9 cellular contexts compared by ENCODE assay signal in the genomic region with DNA sequence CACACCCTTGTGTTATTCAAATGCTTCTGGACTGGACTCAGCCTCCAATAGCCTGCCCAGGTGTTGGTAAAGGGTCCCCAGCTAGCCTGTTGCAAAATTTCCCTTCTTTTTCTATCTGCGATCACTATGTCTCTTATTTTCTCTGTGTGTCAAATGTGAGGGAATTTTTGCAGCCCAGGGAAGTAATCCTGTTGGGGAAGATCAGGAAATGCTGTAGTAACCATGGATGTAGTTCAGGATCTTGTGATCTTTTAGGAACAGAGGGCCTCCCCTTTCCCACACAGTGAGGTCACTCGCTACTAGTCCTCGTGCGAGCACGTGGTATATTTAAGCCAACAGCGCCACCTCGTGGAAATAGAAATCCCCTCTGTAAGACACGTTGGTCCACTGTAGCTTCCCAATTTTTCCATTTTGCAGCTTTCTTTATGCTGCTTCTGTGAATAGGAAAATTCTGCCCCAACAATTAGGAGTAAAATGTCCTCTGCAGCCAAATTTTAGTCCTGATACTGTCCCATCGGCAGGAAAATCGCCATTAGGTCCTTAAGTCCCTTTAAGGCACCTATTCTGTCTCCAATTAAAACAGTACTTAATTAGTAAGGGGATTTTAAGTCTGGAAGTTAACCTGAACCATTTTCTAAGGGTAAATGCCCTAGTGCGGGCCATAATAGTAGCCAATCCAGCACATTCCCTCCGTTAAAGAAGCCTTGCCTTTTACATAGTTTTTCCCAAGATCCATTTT. TPM values are rescaled to one million over a fixed set of nuclear protein-coding genes. Genes with fewer than 3 reads are reported as not detected.
DNase-seq lines count a peak whose midpoint lies in the region; ATAC-seq, FAIRE-seq and TF ChIP-seq lines count a peak whose summit lies in the region.
"Had no signal": no experiment of that assay in that cellular context is flagged by ENCODE, and none has a peak within 500 bp of the region (broad histone marks: within the 10 kb centered on the region; RNA-seq: fewer than 3 reads in every experiment).

No MANE protein-coding gene starts in this region.

- TF ChIP-seq RAD21 in K562 (CRISPR knock-in tag; conservative IDR thresholded peaks at IDR 0.05 in 1 of 2, IDR thresholded peaks at IDR 0.05 in 1 of 2) = peak; percentile 96 to 97

- peak; percentile 90 for FAIRE-seq in K562 (lab: Jason Lieb, UNC)

- peaks cover 12 to 43% (median 28%) of the 10 kb centered on the region in 3 donors for H3K9me3 Mint-ChIP-seq in T-cell

- H3K27ac ChIP-seq in DOHH2 (ENCODE audit: low read depth, low read length) (no peak overlapping the region), KMS-11 (peak overlapping the region; percentile 8; the same call in 1 of the 2 replicates), K562 (ENCODE audit: extremely low read depth, low read depth, low read length) (peak overlapping the region; percentile 61; the same call in 2 of the 3 replicates)

- TF ChIP-seq POLR2A in K562 (conservative IDR thresholded peaks at IDR 0.05) = no peak

- H2AFZ ChIP-seq in KMS-11 (ENCODE audit: low read depth) (peak overlapping the region; percentile 31; the same call in 1 of the 2 replicates), K562 (ENCODE audit: low read depth, low read length) (peak overlapping the region; percentile 96)

- TF ChIP-seq CTCF in DOHH2 (IDR thresholded peaks at IDR 0.05; ENCODE audit: low read depth, low read length, poor library complexity, severe bottlenecking) (peak; percentile 83), KMS-11 (conservative IDR thresholded peaks at IDR 0.05; ENCODE audit: low read depth, low read length) (peak; percentile 98), K562 (IDR thresholded peaks at IDR 0.05 in 2 of 3, conservative IDR thresholded peaks at IDR 0.05 in 1 of 3; ENCODE audit: insufficient read depth in 2 of 3, low read depth in 1 of 3, low read length in 3 of 3) (peak; percentile 78 to 96 (median 83))

- in situ Hi-C loops in K562 (cut with MboI) = loop anchor here (5.0 to 25.0 kb wide), 3 partner anchors 497 to 807 kb away; a partner anchor contains a TSS

- H3K27me3 Mint-ChIP-seq in T-cell = peaks cover 0 to 4% of the 10 kb centered on the region in 2 donors

- peak in 2 of 4 experiments; percentile 57 to 58 for ATAC-seq in T-cell (replicated peaks in 1 of 4)
- peak; percentile 89 for ATAC-seq in K562
- no peak for ATAC-seq in stimulated activated naive CD8-positive, alpha-beta T cell treated with anti-CD3 and anti-CD28 coated beads, Interleukin-15, Interleukin-2, amounts not matched to agents 100 U/mL and 50 U/mL, for 24 hours
- ATAC-seq in GM18511 (IDR thresholded peaks at IDR 0.05; ENCODE audit: unreplicated experiment) = no peak
- ATAC-seq in HG03108 (IDR thresholded peaks at IDR 0.05; ENCODE audit: unreplicated experiment) = no peak

- POLR2A ChIA-PET in T-cell (lab: Charles Lee) (no interaction called here), K562 (lab: Yijun Ruan, JAX) (interaction anchor here (0.6 to 1.5 kb wide), 6 partner anchors 31 to 610 kb away, joined by 3 to 5 read pairs (median 3); no protein-coding TSS in a partner anchor)

- H3F3A ChIP-seq in DOHH2 (ENCODE audit: control insufficient read depth, insufficient read depth) = no peaks in the 10 kb centered on the region

- TF ChIP-seq EP300 in K562 (IDR thresholded peaks at IDR 0.05; ENCODE audit: low read length) = 0 out of 2 replicates have a peak, but pooled peaks have one; percentile 37

- H3K79me2 ChIP-seq in DOHH2 (ENCODE audit: control insufficient read depth, low read length) (no peaks in the 10 kb centered on the region), KMS-11 (ENCODE audit: insufficient read depth, low read depth) (no peaks in the 10 kb centered on the region), K562 (ENCODE audit: control insufficient read depth, insufficient read depth, low read length) (no peaks in the 10 kb centered on the region)

- H3K36me3 ChIP-seq in DOHH2 (ENCODE audit: control insufficient read depth, low read length) (no peaks in the 10 kb centered on the region), KMS-11 (ENCODE audit: insufficient read depth) (no peaks in the 10 kb centered on the region), K562 (ENCODE audit: control insufficient read depth, insufficient read depth, low read length) (no peaks in the 10 kb centered on the region)

- H4K20me1 ChIP-seq in DOHH2 (ENCODE audit: control insufficient read depth, insufficient read depth, low read depth, low read length) (no peaks in the 10 kb centered on the region), KMS-11 (ENCODE audit: insufficient read depth) (no peaks in the 10 kb centered on the region), K562 (replicated peaks; ENCODE audit: control insufficient read depth, insufficient read depth, low read length) (no peaks in the 10 kb centered on the region)

- H3K4me2 ChIP-seq in DOHH2 (ENCODE audit: low read length) (no peak overlapping the region), KMS-11 (peak overlapping the region; percentile 12; the same call in 1 of the 2 replicates), K562 (ENCODE audit: insufficient read depth, low read length) (peak overlapping the region; percentile 21; the same call in 1 of the 2 replicates)

- H3K4me3 ChIP-seq in DOHH2 (ENCODE audit: low read length) = no peak overlapping the region
- H3K4me3 ChIP-seq in KMS-11 (IDR thresholded peaks at IDR 0.05; ENCODE audit: insufficient read depth, low read depth, low read length) = no peak overlapping the region
- no peak overlapping the region for H3K4me3 ChIP-seq in K562

- WGBS in K562 (ENCODE audit: insufficient coverage, low coverage, missing lambda C conversion rate) = 5% methylated on average over 12 of the region's 12 CpGs

- H3K4me1 ChIP-seq in DOHH2 (ENCODE audit: control insufficient read depth, low read length) = peaks cover 8% of the 10 kb centered on the region
- peaks cover 32% of the 10 kb centered on the region for H3K4me1 ChIP-seq in KMS-11 (ENCODE audit: low read depth, poor library complexity, severe bottlenecking)
- peaks cover 12 to 48% of the 10 kb centered on the region in 2 experiments for H3K4me1 ChIP-seq in K562 (replicated peaks in 1 of 2; ENCODE audit: control insufficient read depth in 2 of 2, insufficient read depth in 2 of 2, low read length in 2 of 2)

- no peaks in the 10 kb centered on the region for H3K9me1 ChIP-seq in K562 (ENCODE audit: control insufficient read depth, insufficient read depth, low read length)

- no peaks in the 10 kb centered on the region for H3K4me1 Mint-ChIP-seq in T-cell

- CTCF ChIA-PET in T-cell (lab: Charles Lee) (interaction anchor here (0.9 to 1.1 kb wide), 5 partner anchors 9 to 270 kb away, joined by 3 to 4 read pairs (median 3); no protein-coding TSS in a partner anchor), K562 (lab: Yijun Ruan, JAX; ENCODE audit: low intra/inter-chr PET ratio) (interaction anchor here (0.6 to 2.2 kb wide), 8 partner anchors 28 to 494 kb away, joined by 3 to 23 read pairs (median 4); no protein-coding TSS in a partner anchor)

- no peak overlapping the region for H3K4me3 Mint-ChIP-seq in T-cell

- no TSS peak for BruUV-seq in K562 (replicated peaks; lab: Mats Ljungman, UMichigan)

- intact Hi-C loops in K562 (cut with micrococcal nuclease) = loop anchor here (1.0 to 10.0 kb wide), 8 partner anchors 18 to 434 kb away; a partner anchor contains a TSS

- H3K27me3 ChIP-seq in DOHH2 (ENCODE audit: control insufficient read depth, low read length) (no peaks in the 10 kb centered on the region), KMS-11 (ENCODE audit: insufficient read depth, low read depth) (no peaks in the 10 kb centered on the region), K562 (ENCODE audit: control insufficient read depth in 2 of 2, insufficient read depth in 2 of 2, low read length in 2 of 2) (no peaks in the 10 kb centered on the region)

- no peaks in the 10 kb centered on the region for H3K9me2 ChIP-seq in DOHH2 (replicated peaks; ENCODE audit: control insufficient read depth, low read length)

- DNase-seq in T-cell = peak in 25 of 34 experiments; percentile 14 to 60 (median 40)
- DNase-seq in K562 (ENCODE audit: extremely low read depth in 1 of 4, low spot score in 3 of 4) = peak; percentile 77 to 95 (median 80)
- peak; percentile 59 for DNase-seq in kidney tubule cell (ENCODE audit: low spot score)
- DNase-seq in stimulated activated naive CD8-positive, alpha-beta T cell treated with anti-CD3 and anti-CD28 coated beads, Interleukin-15, Interleukin-2, amounts not matched to agents 100 U/mL and 50 U/mL, for 24 hours = peak; percentile 71

- H3K27ac Mint-ChIP-seq in T-cell = no peak overlapping the region

- peaks cover 20% of the 10 kb centered on the region for H3K36me3 Mint-ChIP-seq in T-cell

- H3K9me3 ChIP-seq in DOHH2 (ENCODE audit: control insufficient read depth, insufficient read depth, low read length) (peaks cover 31% of the 10 kb centered on the region), K562 (replicated peaks; ENCODE audit: control insufficient read depth, insufficient read depth, low read depth, low read length) (no peaks in the 10 kb centered on the region)

- H3K9ac ChIP-seq in KMS-11 = peak overlapping the region; percentile 13; the same call in 1 of the 2 replicates
- H3K9ac ChIP-seq in K562 (ENCODE audit: insufficient read depth in 1 of 2, low read depth in 2 of 2, low read length in 2 of 2) = peak overlapping the region in 1 of 2 experiments; percentile 43; a peak in 2 of 4 replicates

RNA-seq across cellular contexts. Expression of a gene that starts 4.0 kb away (rescaled TPM):
- not detected for total RNA-seq in T-cell
- total RNA-seq in K562 (2011; cell fraction: chromatin; rRNA removed; ENCODE audit: low replicate concordance) = 0.21 TPM in 1 of 2 replicates, not detected in the other
- total RNA-seq in K562 (2011; cell fraction: nucleolus; rRNA removed) = not detected in 2 replicates
- total RNA-seq in K562 (2011; cell fraction: nucleoplasm; rRNA removed) = not detected in 2 replicates
- total RNA-seq in K562 (2014; rRNA removed) = 0.05 TPM in 1 of 2 replicates, not detected in the other
- 0.13 TPM in 1 of 2 replicates, not detected in the other for total RNA-seq in K562 (2014; rRNA removed; fragmentation: Illumina TruSeq; extraction: Trizol)
- total RNA-seq in K562 (2015; rRNA removed; fragmentation: Illumina TruSeq; extraction: Trizol) = not detected in 2 replicates
- total RNA-seq in K562 (2021) = 0.20 TPM in 1 of 2 replicates, not detected in the other
- polyA plus RNA-seq in K562 (2011; rRNA removed) = 0.05 TPM in 1 of 2 replicates, not detected in the other
- 0.04 TPM in 1 of 2 replicates, not detected in the other for polyA plus RNA-seq in K562 (2011; cell fraction: cytosol; rRNA removed)
- not detected in 2 replicates for polyA plus RNA-seq in K562 (2011; cell fraction: nucleus; rRNA removed)
- 0.07 and 0.09 TPM in 2 replicates for polyA plus RNA-seq in K562 (2012)
- 0.08 and 0.10 TPM in 2 replicates for polyA plus RNA-seq in K562 (2014; fragmentation: Illumina TruSeq; extraction: Trizol)
- polyA plus RNA-seq in K562 (2014; fragmentation: Nextera tagmentation; extraction: Ambion mirVana) = under 1 TPM; 0.14 to 0.35 TPM
- polyA plus RNA-seq in K562 (2014; rRNA removed) = 0.05 TPM in 1 of 2 replicates, not detected in the other
- not detected in 2 replicates for polyA minus RNA-seq in K562 (2011; rRNA and poly(A)+ RNA removed)
- polyA minus RNA-seq in K562 (2011; cell fraction: cytosol; rRNA and poly(A)+ RNA removed) = not detected in 2 replicates
- not detected in 2 replicates for polyA minus RNA-seq in K562 (2011; cell fraction: nucleus; rRNA and poly(A)+ RNA removed)
- polyA plus RNA-seq: adipose tissue had no signal

RNA-seq across cellular contexts. Expression of a gene that starts 15.6 kb away (rescaled TPM):
- total RNA-seq in T-cell = 10 to 100 TPM; 27.1 to 71.2 (median 64.8) TPM
- total RNA-seq in K562 (2011; cell fraction: chromatin; rRNA removed; ENCODE audit: low replicate concordance) = 71.2 and 77.5 TPM in 2 replicates
- 28.5 and 36.1 TPM in 2 replicates for total RNA-seq in K562 (2011; cell fraction: nucleolus; rRNA removed)
- 34.3 and 37.7 TPM in 2 replicates for total RNA-seq in K562 (2011; cell fraction: nucleoplasm; rRNA removed)
- total RNA-seq in K562 (2014; rRNA removed) = 20.1 and 22.6 TPM in 2 replicates
- 32.1 and 34.4 TPM in 2 replicates for total RNA-seq in K562 (2014; rRNA removed; fragmentation: Illumina TruSeq; extraction: Trizol)
- total RNA-seq in K562 (2015; rRNA removed; fragmentation: Illumina TruSeq; extraction: Trizol) = 29.7 and 29.8 TPM in 2 replicates
- total RNA-seq in K562 (2021) = 29.0 and 31.8 TPM in 2 replicates
- 9.3 and 10.8 TPM in 2 replicates for polyA plus RNA-seq in K562 (2011; rRNA removed)
- polyA plus RNA-seq in K562 (2011; cell fraction: cytosol; rRNA removed) = 5.0 and 8.8 TPM in 2 replicates
- polyA plus RNA-seq in K562 (2011; cell fraction: nucleus; rRNA removed) = 11.0 and 11.1 TPM in 2 replicates
- polyA plus RNA-seq in K562 (2012) = 13.2 and 15.1 TPM in 2 replicates
- polyA plus RNA-seq in K562 (2014; fragmentation: Illumina TruSeq; extraction: Trizol) = 14.6 and 16.6 TPM in 2 replicates
- 1 to 10 TPM; 6.0 to 8.3 TPM for polyA plus RNA-seq in K562 (2014; fragmentation: Nextera tagmentation; extraction: Ambion mirVana)
- 12.3 and 13.9 TPM in 2 replicates for polyA plus RNA-seq in K562 (2014; rRNA removed)
- polyA minus RNA-seq in K562 (2011; rRNA and poly(A)+ RNA removed) = 37.7 and 51.3 TPM in 2 replicates
- 22.4 and 30.3 TPM in 2 replicates for polyA minus RNA-seq in K562 (2011; cell fraction: cytosol; rRNA and poly(A)+ RNA removed)
- 10.8 and 25.4 TPM in 2 replicates for polyA minus RNA-seq in K562 (2011; cell fraction: nucleus; rRNA and poly(A)+ RNA removed)

RNA-seq across cellular contexts. Expression of a gene that starts 49.2 kb away (rescaled TPM):
- total RNA-seq in T-cell (10 to 100 TPM; 19.2 to 29.8 (median 25.5) TPM), K562 (2014; rRNA removed) (10.9 and 13.0 TPM in 2 replicates), K562 (2014; rRNA removed; fragmentation: Illumina TruSeq; extraction: Trizol) (20.9 and 23.9 TPM in 2 replicates), K562 (2015; rRNA removed; fragmentation: Illumina TruSeq; extraction: Trizol) (19.3 and 19.6 TPM in 2 replicates), K562 (2021) (14.6 and 15.9 TPM in 2 replicates)
- total RNA-seq in K562 (2011; cell fraction: chromatin; rRNA removed; ENCODE audit: low replicate concordance) = 12.4 and 21.6 TPM in 2 replicates
- total RNA-seq in K562 (2011; cell fraction: nucleolus; rRNA removed) = 5.2 and 8.3 TPM in 2 replicates
- 10.3 and 12.6 TPM in 2 replicates for total RNA-seq in K562 (2011; cell fraction: nucleoplasm; rRNA removed)
- polyA plus RNA-seq in K562 (2011; rRNA removed) (11.6 and 16.7 TPM in 2 replicates), K562 (2014; fragmentation: Illumina TruSeq; extraction: Trizol) (21.9 and 22.2 TPM in 2 replicates), K562 (2014; fragmentation: Nextera tagmentation; extraction: Ambion mirVana) (10 to 100 TPM; 21.6 to 34.5 TPM), K562 (2014; rRNA removed) (21.4 and 23.8 TPM in 2 replicates)
- polyA plus RNA-seq in K562 (2011; cell fraction: cytosol; rRNA removed) = 6.0 and 10.4 TPM in 2 replicates
- 6.8 and 8.3 TPM in 2 replicates for polyA plus RNA-seq in K562 (2011; cell fraction: nucleus; rRNA removed)
- 14.7 and 19.2 TPM in 2 replicates for polyA plus RNA-seq in K562 (2012)
- 16.8 and 17.7 TPM in 2 replicates for polyA minus RNA-seq in K562 (2011; rRNA and poly(A)+ RNA removed)
- 4.5 and 4.8 TPM in 2 replicates for polyA minus RNA-seq in K562 (2011; cell fraction: cytosol; rRNA and poly(A)+ RNA removed)
- 2.6 and 3.2 TPM in 2 replicates for polyA minus RNA-seq in K562 (2011; cell fraction: nucleus; rRNA and poly(A)+ RNA removed)

RNA-seq across cellular contexts. Expression of a gene that starts 49.3 kb away (rescaled TPM):
- total RNA-seq in T-cell (1 to 10 TPM; 4.9 to 9.5 (median 8.2) TPM), K562 (2014; rRNA removed) (25.4 and 28.9 TPM in 2 replicates), K562 (2014; rRNA removed; fragmentation: Illumina TruSeq; extraction: Trizol) (52.8 and 56.1 TPM in 2 replicates), K562 (2015; rRNA removed; fragmentation: Illumina TruSeq; extraction: Trizol) (41.0 and 44.3 TPM in 2 replicates), K562 (2021) (33.3 and 37.0 TPM in 2 replicates)
- total RNA-seq in K562 (2011; cell fraction: chromatin; rRNA removed; ENCODE audit: low replicate concordance) = 9.1 and 31.6 TPM in 2 replicates
- total RNA-seq in K562 (2011; cell fraction: nucleolus; rRNA removed) = 6.2 and 7.5 TPM in 2 replicates
- 11.7 and 16.8 TPM in 2 replicates for total RNA-seq in K562 (2011; cell fraction: nucleoplasm; rRNA removed)
- polyA plus RNA-seq in K562 (2011; rRNA removed) (25.7 and 38.6 TPM in 2 replicates), K562 (2014; fragmentation: Illumina TruSeq; extraction: Trizol) (31.9 and 39.7 TPM in 2 replicates), K562 (2014; fragmentation: Nextera tagmentation; extraction: Ambion mirVana) (10 to 100 TPM; 15.2 to 17.2 TPM), K562 (2014; rRNA removed) (26.5 and 28.3 TPM in 2 replicates)
- polyA plus RNA-seq in K562 (2011; cell fraction: cytosol; rRNA removed) = 6.1 and 11.0 TPM in 2 replicates
- 5.6 and 8.1 TPM in 2 replicates for polyA plus RNA-seq in K562 (2011; cell fraction: nucleus; rRNA removed)
- polyA plus RNA-seq in K562 (2012) = 17.9 and 26.4 TPM in 2 replicates
- 48.5 and 48.9 TPM in 2 replicates for polyA minus RNA-seq in K562 (2011; rRNA and poly(A)+ RNA removed)
- polyA minus RNA-seq in K562 (2011; cell fraction: cytosol; rRNA and poly(A)+ RNA removed) = 12.7 and 16.2 TPM in 2 replicates
- polyA minus RNA-seq in K562 (2011; cell fraction: nucleus; rRNA and poly(A)+ RNA removed) = 4.3 and 6.6 TPM in 2 replicates
